1 cellular context compared by ENCODE assay signal in genomic region chr12:53988519-53989226, GRCh38.
TF ChIP-seq lines count a peak whose summit lies in the region.

No MANE protein-coding gene starts in this region.

TF ChIP-seq in SK-N-SH, 30 proteins besides CTCF, POLR2A, EP300 and RAD21:
- TF ChIP-seq USF1 (IDR thresholded peaks at IDR 0.05; ENCODE audit: borderline replicate concordance, low read depth) (no peak), GABPA (IDR thresholded peaks at IDR 0.05; ENCODE audit: low read depth) (no peak), NFIC (IDR thresholded peaks at IDR 0.05; ENCODE audit: borderline replicate concordance) (no peak), TAF1 (IDR thresholded peaks at IDR 0.05; ENCODE audit: borderline replicate concordance, low read depth, low read length) (no peak), ELF1 (IDR thresholded peaks at IDR 0.05) (no peak), RXRA (IDR thresholded peaks at IDR 0.05; ENCODE audit: borderline replicate concordance, low read depth) (no peak), MEF2A (IDR thresholded peaks at IDR 0.05; ENCODE audit: borderline replicate concordance, low read depth) (no peak), REST (IDR thresholded peaks at IDR 0.05; ENCODE audit: low read depth, low read length) (no peak)
TF ChIP-seq in SK-N-SH: peak in this region for 0.
